Comparison of ENCODE assay signal across 12 cellular contexts in the genomic region with DNA sequence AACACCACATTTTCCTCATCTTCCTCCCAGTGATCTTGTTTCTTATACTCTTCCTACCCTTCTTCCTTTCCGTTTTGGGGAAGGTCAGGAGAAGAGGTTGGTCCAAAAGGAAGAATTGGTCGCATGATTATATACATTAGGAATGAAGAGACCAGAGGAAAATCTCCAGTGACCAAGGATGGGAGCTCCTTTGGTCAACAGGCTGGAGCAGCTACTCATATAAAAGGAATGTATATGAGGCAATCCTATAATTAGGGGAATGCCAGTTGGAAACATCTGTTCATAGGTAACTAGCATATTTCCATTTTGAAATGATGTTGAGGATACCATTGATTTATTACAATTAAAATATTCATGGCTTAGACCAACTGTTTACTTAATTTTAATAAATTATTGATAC.
DNase-seq lines count a peak whose midpoint lies in the region; ATAC-seq and TF ChIP-seq lines count a peak whose summit lies in the region.
"Had no signal": no experiment of that assay in that cellular context is flagged by ENCODE, and none has a peak within 500 bp of the region (broad histone marks: within the 10 kb centered on the region; RNA-seq: fewer than 3 reads in every experiment).

No MANE protein-coding gene starts in this region.

- POLR2A ChIA-PET in GM10248 (lab: Yijun Ruan, JAX): no interaction called here

- WGBS in heart left ventricle, 4 donors: 66 to 78% (median 69%) methylated on average over 2 of the region's 2 CpGs

- H3K27me3 ChIP-seq in heart left ventricle: no peaks in the 10 kb centered on the region

- DNase-seq in HPDE6-E6E7 (ENCODE audit: extremely low spot score) (peak; percentile 3), T1000 (lab: John Stamatoyannopoulos, UW) (peak; percentile 6), fibroblast of the aortic adventitia (ENCODE audit: low read depth) (peak; percentile 72), GM10248 (ENCODE audit: extremely low spot score) (no peak), heart left ventricle (no peak)
- DNase-seq: activated CD4-positive, alpha-beta T cell treated with anti-CD3 and anti-CD28 coated beads for 1 hour; amygdala; effector CD4-positive, alpha-beta T cell; H9; hippocampal formation had no signal

- no peaks in the 10 kb centered on the region for H3K9me3 ChIP-seq in heart left ventricle

- TF ChIP-seq POLR2A in heart left ventricle (IDR thresholded peaks at IDR 0.05): no peak

- no peak overlapping the region for H3K27ac ChIP-seq in heart left ventricle

- no peak for TF ChIP-seq CTCF in fibroblast of the aortic adventitia (IDR thresholded peaks at IDR 0.05; ENCODE audit: insufficient read depth, low read length)
- no peak for TF ChIP-seq CTCF in GM10248 (IDR thresholded peaks at IDR 0.05; ENCODE audit: control extremely low read depth, extremely low read depth, low read depth, missing control alignments)
- no peak for TF ChIP-seq CTCF in heart left ventricle (IDR thresholded peaks at IDR 0.05)

- ATAC-seq in heart left ventricle (no peak), GM19023 (IDR thresholded peaks at IDR 0.05; ENCODE audit: unreplicated experiment) (no peak), HG03460 (IDR thresholded peaks at IDR 0.05; ENCODE audit: unreplicated experiment) (no peak)

- intact Hi-C loops in heart left ventricle (cut with DNase I): no loop called here

- H3K36me3 ChIP-seq in heart left ventricle: no peaks in the 10 kb centered on the region

- H3K4me1 ChIP-seq in heart left ventricle: no peaks in the 10 kb centered on the region

- H3K4me3 ChIP-seq in fibroblast of the aortic adventitia (ENCODE audit: low read depth, low read length): no peak overlapping the region
- no peak overlapping the region for H3K4me3 ChIP-seq in heart left ventricle

- CTCF ChIA-PET in GM10248 (lab: Yijun Ruan, JAX): interaction anchor here (0.9 kb wide), 1 partner anchor 18 kb away, joined by 3 read pairs; no protein-coding TSS in a partner anchor

Comparison
In these comparisons a context has a peak if more than half of its experiments do, and no peak if none do; other contexts are left out.
1. DNase-seq: peak in HPDE6-E6E7 (single experiment), T1000 (single experiment) and fibroblast of the aortic adventitia (single experiment); none in GM10248 (single experiment) and heart left ventricle (0 of 5).